ENCODE assay signal across 1 cellular context in genomic region chr4:24858550-24858949, GRCh38.
TF ChIP-seq lines count a peak whose summit lies in the region.

No MANE protein-coding gene starts in this region.

TF ChIP-seq in IMR-90, 13 proteins besides CTCF, POLR2A, EP300 and RAD21:
- TF ChIP-seq FOS (IDR thresholded peaks at IDR 0.05; ENCODE audit: low read depth, low read length) (no peak), MAFK (IDR thresholded peaks at IDR 0.05; ENCODE audit: low read depth, low read length) (no peak), RCOR1 (IDR thresholded peaks at IDR 0.05; ENCODE audit: insufficient replicate concordance, low read length) (no peak), BHLHE40 (IDR thresholded peaks at IDR 0.05; ENCODE audit: low read depth, low read length) (no peak), CHD1 (IDR thresholded peaks at IDR 0.05; ENCODE audit: low read depth, low read length) (no peak), MXI1 (IDR thresholded peaks at IDR 0.05; ENCODE audit: borderline replicate concordance, low read depth, low read length) (no peak), SMC3 (IDR thresholded peaks at IDR 0.05; ENCODE audit: low read depth, low read length) (no peak), NFE2L2 (IDR thresholded peaks at IDR 0.05; ENCODE audit: low read depth, low read length) (no peak), MAZ (IDR thresholded peaks at IDR 0.05; ENCODE audit: borderline replicate concordance, low read depth, low read length) (no peak), RFX5 (IDR thresholded peaks at IDR 0.05; ENCODE audit: low read depth, low read length) (no peak), CEBPB (IDR thresholded peaks at IDR 0.05; ENCODE audit: low read depth, low read length) (no peak)
- TF ChIP-seq, protein P1, sequence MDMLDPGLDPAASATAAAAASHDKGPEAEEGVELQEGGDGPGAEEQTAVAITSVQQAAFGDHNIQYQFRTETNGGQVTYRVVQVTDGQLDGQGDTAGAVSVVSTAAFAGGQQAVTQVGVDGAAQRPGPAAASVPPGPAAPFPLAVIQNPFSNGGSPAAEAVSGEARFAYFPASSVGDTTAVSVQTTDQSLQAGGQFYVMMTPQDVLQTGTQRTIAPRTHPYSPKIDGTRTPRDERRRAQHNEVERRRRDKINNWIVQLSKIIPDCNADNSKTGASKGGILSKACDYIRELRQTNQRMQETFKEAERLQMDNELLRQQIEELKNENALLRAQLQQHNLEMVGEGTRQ (IDR thresholded peaks at IDR 0.05; ENCODE audit: low read depth, low read length), result no peak
- TF ChIP-seq, protein P2, sequence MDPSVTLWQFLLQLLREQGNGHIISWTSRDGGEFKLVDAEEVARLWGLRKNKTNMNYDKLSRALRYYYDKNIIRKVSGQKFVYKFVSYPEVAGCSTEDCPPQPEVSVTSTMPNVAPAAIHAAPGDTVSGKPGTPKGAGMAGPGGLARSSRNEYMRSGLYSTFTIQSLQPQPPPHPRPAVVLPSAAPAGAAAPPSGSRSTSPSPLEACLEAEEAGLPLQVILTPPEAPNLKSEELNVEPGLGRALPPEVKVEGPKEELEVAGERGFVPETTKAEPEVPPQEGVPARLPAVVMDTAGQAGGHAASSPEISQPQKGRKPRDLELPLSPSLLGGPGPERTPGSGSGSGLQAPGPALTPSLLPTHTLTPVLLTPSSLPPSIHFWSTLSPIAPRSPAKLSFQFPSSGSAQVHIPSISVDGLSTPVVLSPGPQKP (IDR thresholded peaks at IDR 0.05; ENCODE audit: borderline replicate concordance, low read depth, low read length), result no peak
TF ChIP-seq in IMR-90: peak in this region for 0.
